Comparison of ENCODE assay signal across 8 cellular contexts in the genomic region with DNA sequence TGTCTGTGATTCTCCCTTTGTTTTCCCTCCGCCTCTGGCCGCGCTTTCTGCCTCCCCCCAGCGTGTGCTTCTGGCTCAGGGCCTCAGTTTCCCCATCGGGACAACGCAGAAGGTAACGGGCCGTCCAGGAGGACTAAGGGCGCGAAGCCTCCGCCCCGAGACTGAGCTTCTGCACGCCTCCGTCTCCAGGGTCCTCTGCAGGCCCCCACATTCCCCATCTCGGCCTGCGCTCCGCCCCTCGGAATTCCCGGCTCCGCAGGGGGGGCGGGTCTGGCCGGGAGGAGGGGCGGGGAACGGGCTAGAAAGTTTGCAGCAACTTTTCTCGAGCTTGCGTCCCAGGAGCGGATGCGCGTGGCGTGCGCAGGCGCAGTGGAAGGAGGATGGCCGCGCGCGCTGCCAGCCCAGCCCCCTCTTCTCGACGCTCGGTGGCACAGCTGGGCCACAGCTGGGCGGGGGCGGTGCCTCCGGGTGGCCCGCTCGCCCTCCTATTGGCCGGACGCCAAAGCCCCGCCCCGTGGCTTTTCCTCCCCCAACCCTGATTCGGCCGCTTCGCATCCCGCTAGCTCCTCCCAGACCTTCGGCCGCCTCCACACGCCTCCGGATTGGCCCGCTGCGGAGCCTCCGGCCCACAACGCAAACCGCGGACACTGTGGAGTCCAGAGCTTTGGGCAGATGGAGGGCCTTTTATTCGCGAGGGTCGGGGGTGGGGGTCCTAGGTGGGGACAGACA. TPM values are rescaled to one million over a fixed set of nuclear protein-coding genes. Genes with fewer than 3 reads are reported as not detected.
A peak's percentile ranks its signal among the peaks of the same experiment; 100 is the strongest.
DNase-seq lines count a peak whose midpoint lies in the region; ATAC-seq and TF ChIP-seq lines count a peak whose summit lies in the region.

A gene (minus strand): TSS at position 199 of the 729 bp plus-strand sequence. CDS start 408 bp downstream, outside the sequence.

- no peaks in the 10 kb centered on the region for H3K27me3 ChIP-seq in HUES64 (ENCODE audit: insufficient read depth, low read length)
- no peaks in the 10 kb centered on the region for H3K27me3 ChIP-seq in OCI-LY3 (ENCODE audit: low read depth, low read length)
- H3K27me3 ChIP-seq in mucosa of rectum (ENCODE audit: control insufficient read depth in 2 of 2, insufficient read depth in 2 of 2, low read length in 2 of 2), result no peaks in the 10 kb centered on the region

- peak within 1 kb of the TSS; percentile 84 for H3K4me3 Mint-ChIP-seq in Calu3 (ENCODE audit: low read depth, unreplicated experiment)

- no peaks in the 10 kb centered on the region for H3K9me3 Mint-ChIP-seq in Calu3 (ENCODE audit: low read depth, unreplicated experiment)

- no peaks in the 10 kb centered on the region for H3K27me3 Mint-ChIP-seq in Calu3 (ENCODE audit: unreplicated experiment)

- H4K20me1 ChIP-seq in OCI-LY3 (ENCODE audit: insufficient read depth, low read length), result no peaks in the 10 kb centered on the region

- CTCF ChIA-PET in Calu3 (lab: Charles Lee), result interaction anchor here (0.6 to 4.8 kb wide), 30 partner anchors 8 to 947 kb away, joined by 3 to 46 read pairs (median 5); a partner anchor contains a TSS

- H3K27ac Mint-ChIP-seq in Calu3 (ENCODE audit: unreplicated experiment), result peak within 1 kb of the TSS; percentile 88

- H3K79me2 ChIP-seq in OCI-LY3 (ENCODE audit: low read length), result no peaks in the 10 kb centered on the region

- WGBS in HUES64, result under 1% methylated on average over 65 of the region's 65 CpGs

- intact Hi-C loops in Calu3 (cut with micrococcal nuclease; ENCODE audit: unreplicated experiment), result loop anchor here (2.0 to 5.0 kb wide), 2 partner anchors 30 to 52 kb away; no protein-coding TSS in a partner anchor

- H3K4me1 ChIP-seq in HUES64 (ENCODE audit: insufficient read depth, low read length) (peaks cover 20% of the 10 kb centered on the region), OCI-LY3 (ENCODE audit: low read length) (peaks cover 4% of the 10 kb centered on the region; the same call in 1 of the 2 replicates), mucosa of rectum (ENCODE audit: control insufficient read depth in 2 of 2, insufficient read depth in 2 of 2, low read length in 2 of 2) (peaks cover 21 to 33% of the 10 kb centered on the region in 2 donors)

- H3K4me3 ChIP-seq in HUES64 (ENCODE audit: low read length) (peak within 1 kb of the TSS; percentile 85), OCI-LY3 (ENCODE audit: low read length) (peak within 1 kb of the TSS; percentile 82), epithelial cell of proximal tubule (ENCODE audit: low read depth, low read length) (peak within 1 kb of the TSS; percentile 89), mucosa of rectum (ENCODE audit: low read length in 2 of 2) (peak within 1 kb of the TSS; percentile 89 to 94)

- no peaks in the 10 kb centered on the region for H3K9me3 ChIP-seq in HUES64 (ENCODE audit: insufficient read depth, low read depth, low read length)
- H3K9me3 ChIP-seq in OCI-LY3 (ENCODE audit: insufficient read depth, low read length), result no peaks in the 10 kb centered on the region
- no peaks in the 10 kb centered on the region for H3K9me3 ChIP-seq in mucosa of rectum (ENCODE audit: control insufficient read depth in 2 of 2, low read length in 2 of 2)

- H3K4me1 Mint-ChIP-seq in Calu3 (ENCODE audit: low read depth, unreplicated experiment), result peaks cover 21% of the 10 kb centered on the region

- H3K36me3 ChIP-seq in HUES64 (ENCODE audit: insufficient read depth, low read length), result no peaks in the 10 kb centered on the region; the same call in 1 of the 2 replicates
- H3K36me3 ChIP-seq in OCI-LY3 (replicated peaks; ENCODE audit: low read depth, low read length), result no peaks in the 10 kb centered on the region
- no peaks in the 10 kb centered on the region for H3K36me3 ChIP-seq in mucosa of rectum (ENCODE audit: control insufficient read depth in 2 of 2, insufficient read depth in 2 of 2, low read length in 2 of 2)

- H3K4me2 ChIP-seq in OCI-LY3 (ENCODE audit: low read length), result peak within 1 kb of the TSS; percentile 89

- peak within 1 kb of the TSS; percentile 95 for H3K9ac ChIP-seq in HUES64 (ENCODE audit: low read depth, low read length)
- peak within 1 kb of the TSS; percentile 93 for H3K9ac ChIP-seq in OCI-LY3 (ENCODE audit: low read length)
- H3K9ac ChIP-seq in mucosa of rectum (ENCODE audit: low read depth in 1 of 2, low read length in 2 of 2), result peak within 1 kb of the TSS; percentile 75 to 88

- BruUV-seq in Calu3 (replicated peaks; lab: Mats Ljungman, UMichigan), result TSS peak; percentile 49

- H3K36me3 Mint-ChIP-seq in Calu3 (ENCODE audit: insufficient read depth, unreplicated experiment), result peaks cover 84% of the 10 kb centered on the region

- peak; percentile 54 for ATAC-seq in GM21423 (IDR thresholded peaks at IDR 0.05; ENCODE audit: unreplicated experiment)

- H3K27ac ChIP-seq in HUES64 (ENCODE audit: low read depth, low read length) (peak within 1 kb of the TSS; percentile 98), OCI-LY3 (ENCODE audit: low read length) (peak within 1 kb of the TSS; percentile 72), mucosa of rectum (ENCODE audit: low read depth in 2 of 2, low read length in 2 of 2) (peak within 1 kb of the TSS; percentile 96 to 97)

- H2AFZ ChIP-seq in OCI-LY3 (ENCODE audit: low read depth, low read length), result peak within 1 kb of the TSS; percentile 42

- DNase-seq in Calu3 (peak; percentile 100), activated T-cell treated with anti-CD3 and anti-CD28 coated beads for 48 hours (ENCODE audit: low read depth) (peak; percentile 97), epithelial cell of proximal tubule (ENCODE audit: low read depth) (peak; percentile 56)
- peak; percentile 77 to 86 for DNase-seq in stimulated activated CD8-positive, alpha-beta memory T cell treated with anti-CD3 and anti-CD28 coated beads, Interleukin-4, amount 100 ng/mL, for 4 hours (ENCODE audit: low read depth in 2 of 2, low spot score in 1 of 2)

- TF ChIP-seq CTCF in Calu3 (IDR thresholded peaks at IDR 0.05; ENCODE audit: unreplicated experiment) (no peak), OCI-LY3 (IDR thresholded peaks at IDR 0.05; ENCODE audit: low read depth, low read length) (no peak), epithelial cell of proximal tubule (conservative IDR thresholded peaks at IDR 0.05; ENCODE audit: low read depth, low read length) (no peak)

RNA-seq across cellular contexts. Expression of the gene that starts here (rescaled TPM):
- 12.9 and 15.0 TPM in 2 replicates for total RNA-seq in Calu3 (2022)
- 21.2 TPM for polyA plus RNA-seq in HUES64 (2013, experiment 1 of 2)
- polyA plus RNA-seq in HUES64 (2013, experiment 2 of 2), result 21.5 TPM
- 8.2 and 11.2 TPM in 2 replicates for total RNA-seq in epithelial cell of proximal tubule

Comparison
In these comparisons a context has a peak if more than half of its experiments do, and no peak if none do; other contexts are left out.
1. Peak in every context shown above with its lines: DNase-seq, ATAC-seq, H3K4me3 ChIP-seq and H3K27ac ChIP-seq.